10 cellular contexts compared by ENCODE assay signal in the genomic region with DNA sequence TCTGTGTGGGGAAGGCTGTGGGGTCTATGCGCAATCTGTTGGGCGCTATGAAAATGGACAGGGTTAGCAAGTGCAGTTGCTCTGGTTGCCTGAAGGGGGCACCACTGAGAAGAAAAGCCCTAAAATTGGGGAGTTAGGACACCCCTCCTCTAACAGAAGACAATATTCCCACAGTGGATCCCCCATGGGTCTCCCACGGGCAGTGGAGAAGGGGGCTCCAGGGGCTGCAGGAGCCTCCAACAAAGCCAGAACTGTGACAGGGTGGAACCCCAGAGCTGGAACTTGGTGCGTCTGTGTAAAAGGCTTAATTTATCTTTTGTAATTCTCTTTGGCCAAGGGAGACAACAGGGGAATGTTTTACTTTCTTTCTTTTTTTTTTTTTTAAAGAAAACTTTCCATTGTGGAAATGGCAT. TPM values are rescaled to one million over a fixed set of nuclear protein-coding genes. Genes with fewer than 3 reads are reported as not detected.
A peak's percentile ranks its signal among the peaks of the same experiment; 100 is the strongest.
DNase-seq lines count a peak whose midpoint lies in the region; ATAC-seq and TF ChIP-seq lines count a peak whose summit lies in the region.
"Had no signal": no experiment of that assay in that cellular context is flagged by ENCODE, and none has a peak within 500 bp of the region (broad histone marks: within the 10 kb centered on the region; RNA-seq: fewer than 3 reads in every experiment).

No MANE protein-coding gene starts in this region.

- peaks cover 15% of the 10 kb centered on the region for H3K4me1 Mint-ChIP-seq in brain
- no peaks in the 10 kb centered on the region for H3K4me1 Mint-ChIP-seq in activated T-cell treated with anti-CD3 and anti-CD28 coated beads, Interleukin-2, amount 50 U/mL, for 24 hours (ENCODE audit: low read depth)
- H3K4me1 Mint-ChIP-seq: central memory CD8-positive, alpha-beta T cell had no signal

- no peak overlapping the region for H3K4me3 Mint-ChIP-seq in brain
- H3K4me3 Mint-ChIP-seq in activated T-cell treated with anti-CD3 and anti-CD28 coated beads, Interleukin-2, amount 50 U/mL, for 24 hours: no peak overlapping the region
- H3K4me3 Mint-ChIP-seq: central memory CD8-positive, alpha-beta T cell had no signal

- H3K27ac ChIP-seq in lung (ENCODE audit: low read depth in 1 of 2, low read length in 1 of 2): no peak overlapping the region

- peaks cover 3% of the 10 kb centered on the region for H3K27me3 ChIP-seq in lung (ENCODE audit: control insufficient read depth, insufficient read depth)

- peaks cover 0 to 4% of the 10 kb centered on the region in 2 donors for H3K9me3 ChIP-seq in lung (ENCODE audit: control insufficient read depth in 2 of 2, insufficient read depth in 1 of 2, low read length in 1 of 2)

- CTCF ChIA-PET in AG04449 (lab: Yijun Ruan, JAX): interaction anchor here (0.7 to 18.6 kb wide), 22 partner anchors 9 to 184 kb away, joined by 3 to 638 read pairs (median 4); a partner anchor contains a TSS

- peaks cover 21% of the 10 kb centered on the region for H3K27me3 Mint-ChIP-seq in brain
- peaks cover 26% of the 10 kb centered on the region for H3K27me3 Mint-ChIP-seq in activated T-cell treated with anti-CD3 and anti-CD28 coated beads, Interleukin-2, amount 50 U/mL, for 24 hours

- no peak for DNase-seq in AG04449 (ENCODE audit: low read depth, low spot score)
- DNase-seq in GM20000 (ENCODE audit: low spot score): no peak
- DNase-seq in lung (ENCODE audit: low spot score): no peak
- no peak for DNase-seq in epidermal melanocyte (ENCODE audit: insufficient read length, low spot score)
- DNase-seq in activated T-cell treated with anti-CD3 and anti-CD28 coated beads, Interleukin-2, amount 50 U/mL, for 24 hours: no peak
- no peak for DNase-seq in hypothalamus (lab: John Stamatoyannopoulos, UW)
- DNase-seq: activated CD4-positive, alpha-beta T cell treated with anti-CD3 and anti-CD28 coated beads, Interleukin-2, amount 50 U/mL, for 48 hours had no signal

- no peaks in the 10 kb centered on the region for H3K36me3 Mint-ChIP-seq in brain
- H3K36me3 Mint-ChIP-seq in activated T-cell treated with anti-CD3 and anti-CD28 coated beads, Interleukin-2, amount 50 U/mL, for 24 hours (ENCODE audit: low read depth): no peaks in the 10 kb centered on the region

- peaks cover 0 to 11% (median 5%) of the 10 kb centered on the region in 5 experiments for H3K9me3 Mint-ChIP-seq in brain
- H3K9me3 Mint-ChIP-seq in activated T-cell treated with anti-CD3 and anti-CD28 coated beads, Interleukin-2, amount 50 U/mL, for 24 hours: no peaks in the 10 kb centered on the region
- H3K9me3 Mint-ChIP-seq: central memory CD8-positive, alpha-beta T cell had no signal

- peak overlapping the region in 1 of 5 experiments; percentile 60 for H3K27ac Mint-ChIP-seq in brain
- H3K27ac Mint-ChIP-seq in activated T-cell treated with anti-CD3 and anti-CD28 coated beads, Interleukin-2, amount 50 U/mL, for 24 hours: no peak overlapping the region

- H3K4me3 ChIP-seq in AG04449 (ENCODE audit: low read depth, low read length) (no peak overlapping the region), lung (no peak overlapping the region)

- WGBS in lung, 2 donors: 58 to 64% methylated on average over 4 of the region's 4 CpGs

- no peaks in the 10 kb centered on the region for H3K4me1 ChIP-seq in lung (ENCODE audit: control insufficient read depth in 2 of 2, insufficient read depth in 2 of 2, low read length in 2 of 2)

- ATAC-seq in lung (ENCODE audit: insufficient read depth, low FRiP score) (no peak), HG02678 (IDR thresholded peaks at IDR 0.05; ENCODE audit: unreplicated experiment) (no peak)

- POLR2A ChIA-PET in AG04449 (lab: Yijun Ruan, JAX): no interaction called here

- H3K36me3 ChIP-seq in lung (ENCODE audit: control insufficient read depth in 2 of 2, insufficient read depth in 2 of 2, low read length in 2 of 2): no peaks in the 10 kb centered on the region

- TF ChIP-seq CTCF in AG04449 (IDR thresholded peaks at IDR 0.05; ENCODE audit: insufficient read depth, low read length, missing control alignments): peak; percentile 71
- TF ChIP-seq CTCF in GM20000 (IDR thresholded peaks at IDR 0.05; ENCODE audit: extremely low read depth, missing control alignments): peak; percentile 41
- peak; percentile 38 to 74 for TF ChIP-seq CTCF in brain (conservative IDR thresholded peaks at IDR 0.05)
- peak; percentile 10 for TF ChIP-seq CTCF in lung (IDR thresholded peaks at IDR 0.05; ENCODE audit: control extremely low read depth, extremely low read depth)

RNA-seq across cellular contexts. Expression of a gene that starts 12.5 kb away (rescaled TPM):
- polyA plus RNA-seq in brain (ENCODE audit: insufficient read depth, low read depth, low replicate concordance) (0.46 TPM), lung (1 to 10 TPM; 2.7 to 4.5 TPM)
- 10 to 100 TPM in 1 of 2 donors, 1 to 10 TPM in 1; 6.7 to 42.1 TPM for total RNA-seq in lung

Comparison
In these comparisons a context has a peak if more than half of its experiments do, and no peak if none do; other contexts are left out.
1. CTCF ChIP-seq: peak in every context shown above with its lines; median percentile 71 in AG04449; 56 in brain; 41 in GM20000; 10 in lung.